Comparison of ENCODE assay signal across 8 cellular contexts in genomic region chr15:68054658-68055223, GRCh38. TPM values are rescaled to one million over a fixed set of nuclear protein-coding genes. Genes with fewer than 3 reads are reported as not detected.
A peak's percentile ranks its signal among the peaks of the same experiment; 100 is the strongest.
DNase-seq lines count a peak whose midpoint lies in the region; ATAC-seq, FAIRE-seq and TF ChIP-seq lines count a peak whose summit lies in the region.

No MANE protein-coding gene starts in this region.

- H3K79me2 ChIP-seq in K562 (ENCODE audit: control insufficient read depth, insufficient read depth, low read length), result peaks cover 56% of the 10 kb centered on the region

- no peak for TF ChIP-seq POLR2A in K562 (conservative IDR thresholded peaks at IDR 0.05)

- H3K9me3 ChIP-seq in K562 (replicated peaks; ENCODE audit: control insufficient read depth, insufficient read depth, low read depth, low read length) (no peaks in the 10 kb centered on the region), iPS-18c (ENCODE audit: control insufficient read depth, insufficient read depth, low read length) (no peaks in the 10 kb centered on the region)

- TF ChIP-seq CTCF in BJ (IDR thresholded peaks at IDR 0.05; ENCODE audit: insufficient read depth, low read depth, low read length) (no peak), K562 (IDR thresholded peaks at IDR 0.05 in 2 of 3, conservative IDR thresholded peaks at IDR 0.05 in 1 of 3; ENCODE audit: insufficient read depth in 2 of 3, low read depth in 1 of 3, low read length in 3 of 3) (no peak)

- H3K27me3 Mint-ChIP-seq in IgD-negative memory B cell, result peaks cover 2% of the 10 kb centered on the region

- H4K20me1 ChIP-seq in K562 (replicated peaks; ENCODE audit: control insufficient read depth, insufficient read depth, low read length), result peaks cover 4% of the 10 kb centered on the region; the same call in 1 of the 2 replicates

- no peaks in the 10 kb centered on the region; the same call in 1 of the 2 replicates for H3K36me3 ChIP-seq in BJ (ENCODE audit: control insufficient read depth, insufficient read depth, low read length)
- H3K36me3 ChIP-seq in K562 (ENCODE audit: control insufficient read depth, insufficient read depth, low read length), result peaks cover 2% of the 10 kb centered on the region; the same call in 2 of the 3 replicates

- peak overlapping the region; percentile 88 to 96 (median 90) for H3K4me3 Mint-ChIP-seq in IgD-negative memory B cell

- POLR2A ChIA-PET in BJ (lab: Charles Lee), result no interaction called here
- POLR2A ChIA-PET in K562 (lab: Yijun Ruan, JAX), result interaction anchor here (0.7 to 2.5 kb wide), 12 partner anchors 8 to 192 kb away, joined by 3 to 18 read pairs (median 3); no protein-coding TSS in a partner anchor

- DNase-seq in BJ (ENCODE audit: low read depth), result no peak
- DNase-seq in T-helper 1 cell, result peak in 3 of 5 donors; percentile 11 to 42 (median 18)
- peak; percentile 65 to 83 (median 75) for DNase-seq in K562 (ENCODE audit: extremely low read depth in 1 of 4, low spot score in 3 of 4)
- DNase-seq in NCI-H2029 (lab: John Stamatoyannopoulos, UW), result no peak

- no peak for TF ChIP-seq EP300 in K562 (IDR thresholded peaks at IDR 0.05; ENCODE audit: low read length)

- H3K4me2 ChIP-seq in K562 (ENCODE audit: insufficient read depth, low read length), result peak overlapping the region; percentile 87

- no peaks in the 10 kb centered on the region for H3K9me1 ChIP-seq in K562 (ENCODE audit: control insufficient read depth, insufficient read depth, low read length)

- no peaks in the 10 kb centered on the region for H3K9me3 Mint-ChIP-seq in IgD-negative memory B cell

- ATAC-seq in GM19397 (IDR thresholded peaks at IDR 0.05; ENCODE audit: unreplicated experiment), result peak; percentile 20
- peak; percentile 65 for ATAC-seq in K562

- in situ Hi-C loops in K562 (cut with MboI), result no loop called here

- intact Hi-C loops in K562 (cut with micrococcal nuclease), result loop anchor here (5.0 to 10.0 kb wide), 2 partner anchors 100 to 172 kb away; no protein-coding TSS in a partner anchor

- BruUV-seq in K562 (replicated peaks; lab: Mats Ljungman, UMichigan), result no TSS peak

- peak overlapping the region; percentile 76 to 94 for H3K9ac ChIP-seq in K562 (ENCODE audit: insufficient read depth in 1 of 2, low read depth in 2 of 2, low read length in 2 of 2)

- no peaks in the 10 kb centered on the region for H3K27me3 ChIP-seq in BJ (ENCODE audit: control insufficient read depth, insufficient read depth, low read length)
- H3K27me3 ChIP-seq in K562 (ENCODE audit: control insufficient read depth in 2 of 2, insufficient read depth in 2 of 2, low read length in 2 of 2), result no peaks in the 10 kb centered on the region

- H3K27ac Mint-ChIP-seq in IgD-negative memory B cell, result peak overlapping the region; percentile 82 to 95 (median 90)

- TF ChIP-seq RAD21 in K562 (CRISPR knock-in tag; conservative IDR thresholded peaks at IDR 0.05 in 1 of 2, IDR thresholded peaks at IDR 0.05 in 1 of 2), result no peak

- peaks cover 6 to 24% of the 10 kb centered on the region in 2 experiments; a peak in 3 of 5 replicates for H3K4me1 ChIP-seq in K562 (replicated peaks in 1 of 2; ENCODE audit: control insufficient read depth in 2 of 2, insufficient read depth in 2 of 2, low read length in 2 of 2)

- no peak for FAIRE-seq in K562 (lab: Jason Lieb, UNC)

- peak overlapping the region; percentile 73; the same call in 1 of the 2 replicates for H2AFZ ChIP-seq in K562 (ENCODE audit: low read depth, low read length)

- WGBS in K562 (ENCODE audit: insufficient coverage, low coverage, missing lambda C conversion rate), result 1% methylated on average over 20 of the region's 32 CpGs

- peak overlapping the region; percentile 87 for H3K27ac ChIP-seq in K562 (ENCODE audit: extremely low read depth, low read depth, low read length)
- H3K27ac ChIP-seq in skin epidermis, result peak overlapping the region; percentile 88 to 99 (median 94)

- H3K4me3 ChIP-seq in BJ (ENCODE audit: low read depth, low read length), result peak overlapping the region; percentile 72
- H3K4me3 ChIP-seq in K562, result peak overlapping the region; percentile 97
- H3K4me3 ChIP-seq in iPS-18c (ENCODE audit: insufficient read depth, low read depth, low read length), result peak overlapping the region; percentile 87
- H3K4me3 ChIP-seq in skin epidermis, result peak overlapping the region; percentile 79 to 100 (median 94)

- H3K36me3 Mint-ChIP-seq in IgD-negative memory B cell, result peaks cover 3% of the 10 kb centered on the region

- CTCF ChIA-PET in BJ (lab: Yijun Ruan, JAX), result interaction anchor here (1.4 to 2.4 kb wide), 3 partner anchors 10 to 191 kb away, joined by 5 to 14 read pairs (median 8); no protein-coding TSS in a partner anchor
- CTCF ChIA-PET in K562 (lab: Yijun Ruan, JAX; ENCODE audit: low intra/inter-chr PET ratio), result no interaction called here

- peaks cover 24 to 29% (median 28%) of the 10 kb centered on the region in 3 donors for H3K4me1 Mint-ChIP-seq in IgD-negative memory B cell

TF ChIP-seq in K562, 482 proteins besides CTCF, POLR2A, EP300 and RAD21 (continues in another document):
- TF ChIP-seq SAP30 (IDR thresholded peaks at IDR 0.05; ENCODE audit: borderline replicate concordance, insufficient read depth, low read depth, low read length, poor library complexity, severe bottlenecking) (peak; percentile 39), RBBP5 (IDR thresholded peaks at IDR 0.05; ENCODE audit: borderline replicate concordance, insufficient read depth, low read length, poor library complexity, severe bottlenecking) (peak; percentile 54), GTF2E2 (tag; IDR thresholded peaks at IDR 0.05) (peak; percentile 51; the same call in 1 of the 2 replicates), VEZF1 (CRISPR knock-in tag; IDR thresholded peaks at IDR 0.05) (peak; percentile 39), HMGN3 (IDR thresholded peaks at IDR 0.05; ENCODE audit: borderline replicate concordance, extremely low read depth, insufficient read length, low read depth, low read length) (peak; percentile 2), MAZ (CRISPR knock-in tag; conservative IDR thresholded peaks at IDR 0.05 in 1 of 2, IDR thresholded peaks at IDR 0.05 in 1 of 2) (peak in 1 of 2 experiments; percentile 28; a peak in 1 of 4 replicates), FOXP1 (CRISPR knock-in tag; IDR thresholded peaks at IDR 0.05) (no peak), ZBTB7A (IDR thresholded peaks at IDR 0.05; ENCODE audit: borderline replicate concordance, control insufficient read depth, low read depth, low read length) (peak; percentile 62; the same call in 1 of the 2 replicates), SPI1 (IDR thresholded peaks at IDR 0.05; ENCODE audit: borderline replicate concordance, low read depth, low read length) (peak; percentile 20; the same call in 1 of the 2 replicates), FOXK2 (conservative IDR thresholded peaks at IDR 0.05 in 1 of 2, IDR thresholded peaks at IDR 0.05 in 1 of 2; ENCODE audit: low read depth in 2 of 2) (peak in 1 of 2 experiments; percentile 76; a peak in 1 of 4 replicates), CCNT2 (IDR thresholded peaks at IDR 0.05; ENCODE audit: borderline replicate concordance, extremely low read depth, insufficient read length, low read depth, low read length) (peak; percentile 17), SRSF7 (optimal IDR thresholded peaks at IDR 0.05; ENCODE audit: low read depth, low read length) (no peak)

RNA-seq across cellular contexts. Expression of gene PIAS1, which starts 0.6 kb away (rescaled TPM):
- polyA plus RNA-seq in BJ (2011; rRNA removed) (37.4 and 42.3 TPM in 2 replicates), IgD-negative memory B cell (128 TPM), K562 (2011; rRNA removed) (47.6 and 54.0 TPM in 2 replicates), K562 (2014; fragmentation: Illumina TruSeq; extraction: Trizol) (49.3 and 59.1 TPM in 2 replicates), K562 (2014; fragmentation: Nextera tagmentation; extraction: Ambion mirVana) (10 to 100 TPM; 19.4 to 41.4 TPM), K562 (2014; rRNA removed) (18.0 and 22.9 TPM in 2 replicates)
- 51.2 and 60.8 TPM in 2 replicates for polyA minus RNA-seq in BJ (2011; rRNA and poly(A)+ RNA removed)
- 87.2 and 162 TPM in 2 replicates for total RNA-seq in K562 (2011; cell fraction: chromatin; rRNA removed; ENCODE audit: low replicate concordance)
- total RNA-seq in K562 (2011; cell fraction: nucleolus; rRNA removed), result 37.2 and 53.8 TPM in 2 replicates
- total RNA-seq in K562 (2011; cell fraction: nucleoplasm; rRNA removed), result 68.6 and 73.0 TPM in 2 replicates
- total RNA-seq in K562 (2014; rRNA removed) (19.6 and 25.4 TPM in 2 replicates), K562 (2014; rRNA removed; fragmentation: Illumina TruSeq; extraction: Trizol) (28.5 and 37.5 TPM in 2 replicates), K562 (2015; rRNA removed; fragmentation: Illumina TruSeq; extraction: Trizol) (30.4 and 31.0 TPM in 2 replicates), K562 (2021) (25.4 and 25.7 TPM in 2 replicates)
- polyA plus RNA-seq in K562 (2011; cell fraction: cytosol; rRNA removed), result 49.6 and 51.8 TPM in 2 replicates
- 46.2 and 52.5 TPM in 2 replicates for polyA plus RNA-seq in K562 (2011; cell fraction: nucleus; rRNA removed)
- 28.4 and 34.6 TPM in 2 replicates for polyA plus RNA-seq in K562 (2012)
- polyA minus RNA-seq in K562 (2011; rRNA and poly(A)+ RNA removed), result 87.9 and 90.2 TPM in 2 replicates
- polyA minus RNA-seq in K562 (2011; cell fraction: cytosol; rRNA and poly(A)+ RNA removed), result 24.9 and 37.7 TPM in 2 replicates
- 51.4 and 99.6 TPM in 2 replicates for polyA minus RNA-seq in K562 (2011; cell fraction: nucleus; rRNA and poly(A)+ RNA removed)

Comparison
In these comparisons a context has a peak if more than half of its experiments do, and no peak if none do; other contexts are left out.
1. DNase-seq: peak in T-helper 1 cell (3 of 5) and K562 (4 of 4); none in BJ (single experiment) and NCI-H2029 (single experiment).
2. Peak in every context shown above with its lines, with median percentiles within 50 percentile points of each other: H3K4me3 ChIP-seq.